8 cellular contexts compared by ENCODE assay signal in genomic region chr19:1273263-1274041, GRCh38. TPM values are rescaled to one million over a fixed set of nuclear protein-coding genes. Genes with fewer than 3 reads are reported as not detected.
DNase-seq lines count a peak whose midpoint lies in the region; ATAC-seq and TF ChIP-seq lines count a peak whose summit lies in the region.

No MANE protein-coding gene starts in this region.

- H3K9me3 Mint-ChIP-seq in CD8-positive, alpha-beta T cell: no peaks in the 10 kb centered on the region

- no peak for TF ChIP-seq CTCF in CD8-positive, alpha-beta T cell (IDR thresholded peaks at IDR 0.05)
- TF ChIP-seq CTCF in colonic mucosa (IDR thresholded peaks at IDR 0.05): no peak
- no peak for TF ChIP-seq CTCF in neural cell (IDR thresholded peaks at IDR 0.05; ENCODE audit: poor library complexity, severe bottlenecking)

- H3K4me3 Mint-ChIP-seq in CD8-positive, alpha-beta T cell: peak overlapping the region; percentile 63

- CTCF ChIA-PET in CD8-positive, alpha-beta T cell (lab: Charles Lee): interaction anchor here (0.6 to 5.6 kb wide), 4 partner anchors 10 to 70 kb away, joined by 3 to 48 read pairs (median 4); no protein-coding TSS in a partner anchor

- no peaks in the 10 kb centered on the region for H3K9me2 ChIP-seq in neural cell (ENCODE audit: insufficient read depth, low read length)

- TF ChIP-seq RAD21 in neural cell (conservative IDR thresholded peaks at IDR 0.05): no peak

- peaks cover 58% of the 10 kb centered on the region for H3K4me1 Mint-ChIP-seq in CD8-positive, alpha-beta T cell (ENCODE audit: low read depth)

- H3F3A ChIP-seq in neural cell (ENCODE audit: insufficient read depth, low read length, poor library complexity, severe bottlenecking): no peaks in the 10 kb centered on the region

- intact Hi-C loops in CD8-positive, alpha-beta T cell (cut with DNase I, micrococcal nuclease): loop anchor here in 1 of 2 experiments (5.0 to 10.0 kb wide), 3 partner anchors 231 to 811 kb away; partner anchors contain the start of gene KLF16
- intact Hi-C loops in colonic mucosa (cut with DNase I): no loop called here

- H3K79me2 ChIP-seq in neural cell (replicated peaks; ENCODE audit: insufficient read depth, low read length): peaks cover 30% of the 10 kb centered on the region

- peaks cover 51% of the 10 kb centered on the region for H3K36me3 Mint-ChIP-seq in CD8-positive, alpha-beta T cell

- no peak overlapping the region for H3K4me2 ChIP-seq in neural cell (ENCODE audit: low read length)

- H3K4me3 ChIP-seq in CD8-positive, alpha-beta T cell (ENCODE audit: low read depth, low read length): no peak overlapping the region
- H3K4me3 ChIP-seq in NT2/D1 (ENCODE audit: insufficient read length, low read depth): no peak overlapping the region
- H3K4me3 ChIP-seq in colonic mucosa: peak overlapping the region; percentile 2
- no peak overlapping the region for H3K4me3 ChIP-seq in neural cell (ENCODE audit: low read length)

- H3K27ac ChIP-seq in CD8-positive, alpha-beta T cell (ENCODE audit: low read depth, low read length): no peak overlapping the region
- H3K27ac ChIP-seq in colonic mucosa (peak overlapping the region; percentile 27), neural cell (ENCODE audit: low read length) (no peak overlapping the region)

- H4K20me1 ChIP-seq in neural cell (ENCODE audit: insufficient read depth): peaks cover 20% of the 10 kb centered on the region

- peaks cover 74% of the 10 kb centered on the region for H3K4me1 ChIP-seq in CD8-positive, alpha-beta T cell (ENCODE audit: insufficient read depth, low read length)
- H3K4me1 ChIP-seq in NT2/D1 (ENCODE audit: insufficient read depth, insufficient read length) (peaks cover 36% of the 10 kb centered on the region), colonic mucosa (peaks cover 49% of the 10 kb centered on the region)

- H3K36me3 ChIP-seq in CD8-positive, alpha-beta T cell (ENCODE audit: insufficient read depth, low read length): peaks cover 40% of the 10 kb centered on the region
- H3K36me3 ChIP-seq in NT2/D1 (ENCODE audit: insufficient read depth, insufficient read length, low read length) (peaks cover 75% of the 10 kb centered on the region), colonic mucosa (peaks cover 10% of the 10 kb centered on the region), neural cell (ENCODE audit: insufficient read depth, low read length) (peaks cover 5% of the 10 kb centered on the region)

- H3K27me3 ChIP-seq in CD8-positive, alpha-beta T cell (ENCODE audit: insufficient read depth, low read length): no peaks in the 10 kb centered on the region
- H3K27me3 ChIP-seq in NT2/D1 (ENCODE audit: insufficient read depth, insufficient read length) (peaks cover under 1% of the 10 kb centered on the region), colonic mucosa (no peaks in the 10 kb centered on the region), neural cell (ENCODE audit: insufficient read depth, low read depth, low read length) (no peaks in the 10 kb centered on the region)

- H2AFZ ChIP-seq in neural cell (ENCODE audit: low read depth, low read length): no peak overlapping the region

- H3K9ac ChIP-seq in NT2/D1 (ENCODE audit: insufficient read length, low read depth) (peak overlapping the region; percentile 99), colonic mucosa (ENCODE audit: low read depth in 2 of 2, low read length in 2 of 2) (peak overlapping the region in 1 of 2 donors; percentile 76), neural cell (ENCODE audit: low read length) (peak overlapping the region; percentile 41)

- peak overlapping the region; percentile 84 for H3K27ac Mint-ChIP-seq in CD8-positive, alpha-beta T cell

- TF ChIP-seq EP300 in neural cell (conservative IDR thresholded peaks at IDR 0.05; ENCODE audit: poor library complexity, severe bottlenecking): no peak

- no peaks in the 10 kb centered on the region for H3K27me3 Mint-ChIP-seq in CD8-positive, alpha-beta T cell (ENCODE audit: low read depth)

- no peak for ATAC-seq in CD8-positive, alpha-beta T cell
- ATAC-seq in HG02759 (IDR thresholded peaks at IDR 0.05; ENCODE audit: unreplicated experiment) (no peak), GM18870 (IDR thresholded peaks at IDR 0.05; ENCODE audit: unreplicated experiment) (no peak), HG02938 (IDR thresholded peaks at IDR 0.05; ENCODE audit: unreplicated experiment) (no peak)

- DNase-seq in CD8-positive, alpha-beta T cell: no peak
- DNase-seq in NT2/D1 (ENCODE audit: low read depth, low spot score): no peak
- DNase-seq in colonic mucosa: no peak
- no peak for DNase-seq in NCI-H1436 treated with DMSO at 0.1 percent for 48 hours (lab: John Stamatoyannopoulos, UW)

- no peaks in the 10 kb centered on the region for H3K9me3 ChIP-seq in CD8-positive, alpha-beta T cell (ENCODE audit: low read length)
- H3K9me3 ChIP-seq in NT2/D1 (ENCODE audit: insufficient read depth, low read length): no peaks in the 10 kb centered on the region
- H3K9me3 ChIP-seq in colonic mucosa: no peaks in the 10 kb centered on the region
- H3K9me3 ChIP-seq in neural cell (ENCODE audit: low read length): no peaks in the 10 kb centered on the region

- POLR2A ChIA-PET in CD8-positive, alpha-beta T cell (lab: Charles Lee): interaction anchor here (0.5 to 2.4 kb wide), 7 partner anchors 20 to 410 kb away, joined by 3 to 9 read pairs (median 3); partner anchors contain the start of genes NDUFS7 and WDR18

TF ChIP-seq in neural cell, 6 proteins besides CTCF, POLR2A, EP300 and RAD21:
- no peak for TF ChIP-seq POLR2AphosphoS5 (IDR thresholded peaks at IDR 0.05)
- no peak for TF ChIP-seq MXI1 (conservative IDR thresholded peaks at IDR 0.05; ENCODE audit: poor library complexity, severe bottlenecking)

RNA-seq across cellular contexts. Expression of gene FAM174C, which starts 1.9 kb away (rescaled TPM):
- 10 to 100 TPM; 36.2 to 37.4 TPM for total RNA-seq in CD8-positive, alpha-beta T cell
- 100 to 1,000 TPM in 1 of 2 donors, 10 to 100 TPM in 1; 41.8 to 114 TPM for total RNA-seq in colonic mucosa
- 21.7 and 28.4 TPM in 2 replicates for polyA plus RNA-seq in neural cell
- polyA minus RNA-seq in neural cell: 5.1 and 7.5 TPM in 2 replicates

RNA-seq across cellular contexts. Expression of gene CIRBP, which starts 4.3 kb away (rescaled TPM):
- total RNA-seq in CD8-positive, alpha-beta T cell: 100 to 1,000 TPM; 689 to 695 TPM
- total RNA-seq in colonic mucosa: 100 to 1,000 TPM; 163 to 179 TPM
- polyA plus RNA-seq in neural cell: 1,663 and 1,665 TPM in 2 replicates
- 542 and 651 TPM in 2 replicates for polyA minus RNA-seq in neural cell

RNA-seq across cellular contexts. Expression of gene EFNA2, which starts 12.2 kb away (rescaled TPM):
- total RNA-seq in CD8-positive, alpha-beta T cell: not detected
- total RNA-seq in colonic mucosa: 10 to 100 TPM; 72.8 to 86.1 TPM
- 9.8 and 10.3 TPM in 2 replicates for polyA plus RNA-seq in neural cell
- polyA minus RNA-seq in neural cell: 23.4 and 24.8 TPM in 2 replicates

RNA-seq across cellular contexts. Expression of gene MIDN, which starts 25.1 kb away (rescaled TPM):
- total RNA-seq in CD8-positive, alpha-beta T cell: 100 to 1,000 TPM; 305 to 314 TPM
- total RNA-seq in colonic mucosa: 100 to 1,000 TPM; 172 to 177 TPM
- 24.8 and 28.3 TPM in 2 replicates for polyA plus RNA-seq in neural cell
- 56.4 and 57.9 TPM in 2 replicates for polyA minus RNA-seq in neural cell

RNA-seq across cellular contexts. Expression of gene ATP5F1D, which starts 31.9 kb away (rescaled TPM):
- total RNA-seq in CD8-positive, alpha-beta T cell: 10 to 100 TPM; 86.2 to 96.3 TPM
- 100 to 1,000 TPM; 359 to 627 TPM for total RNA-seq in colonic mucosa
- 22.8 and 47.8 TPM in 2 replicates for polyA plus RNA-seq in neural cell
- polyA minus RNA-seq in neural cell: 9.0 and 13.3 TPM in 2 replicates

Comparison
In these comparisons a context has a peak if more than half of its experiments do, and no peak if none do; other contexts are left out.
1. RNA of gene EFNA2, which starts 12.2 kb away (total RNA-seq): 72.8 to 86.1 TPM in colonic mucosa; not detected in CD8-positive, alpha-beta T cell; every median in the first group is over 10 times any median in the second.